ENCODE assay signal across 9 cellular contexts in genomic region chr6:39309942-39310531, GRCh38. TPM values are rescaled to one million over a fixed set of nuclear protein-coding genes. Genes with fewer than 3 reads are reported as not detected.
DNase-seq lines count a peak whose midpoint lies in the region; TF ChIP-seq lines count a peak whose summit lies in the region.
"Had no signal": no experiment of that assay in that cellular context is flagged by ENCODE, and none has a peak within 500 bp of the region (broad histone marks: within the 10 kb centered on the region; RNA-seq: fewer than 3 reads in every experiment).

No MANE protein-coding gene starts in this region.

- TF ChIP-seq CTCF in Caco-2 (IDR thresholded peaks at IDR 0.05; ENCODE audit: insufficient read depth in 1 of 2, low read depth in 1 of 2, low read length in 1 of 2, severe bottlenecking in 1 of 2, unreplicated experiment in 1 of 2), result peak; percentile 92
- peak; percentile 91 for TF ChIP-seq CTCF in HFFc6 (IDR thresholded peaks at IDR 0.05)
- TF ChIP-seq CTCF in nephron (IDR thresholded peaks at IDR 0.05; ENCODE audit: unreplicated experiment in 3 of 3), result peak; percentile 74 to 93 (median 80)

- no TSS peak for BruUV-seq in Caco-2 (replicated peaks; lab: Mats Ljungman, UMichigan)

- no peaks in the 10 kb centered on the region for H3K36me3 ChIP-seq in Caco-2 (ENCODE audit: control insufficient read depth, insufficient read depth, low read length)

- H3K4me1 ChIP-seq in Caco-2, result no peaks in the 10 kb centered on the region

- H3K36me3 Mint-ChIP-seq in Caco-2 (ENCODE audit: insufficient read depth, unreplicated experiment) (peaks cover 8% of the 10 kb centered on the region), HFFc6 (ENCODE audit: low read depth) (no peaks in the 10 kb centered on the region), nephron (ENCODE audit: low read depth) (no peaks in the 10 kb centered on the region)

- no peak overlapping the region for H3K27ac Mint-ChIP-seq in Caco-2 (ENCODE audit: unreplicated experiment)
- H3K27ac Mint-ChIP-seq in HFFc6, result no peak overlapping the region
- H3K27ac Mint-ChIP-seq in nephron, result no peak overlapping the region

- H3K9me3 ChIP-seq in Caco-2, result no peaks in the 10 kb centered on the region

- H3K4me3 Mint-ChIP-seq in Caco-2 (ENCODE audit: unreplicated experiment), result no peak overlapping the region
- H3K4me3 Mint-ChIP-seq in HFFc6, result no peak overlapping the region
- H3K4me3 Mint-ChIP-seq in nephron, result no peak overlapping the region

- DNase-seq in Caco-2 (peak; percentile 74 to 85), HFFc6 (peak; percentile 61), NOMO-1 treated with DMSO at 0.1 percent for 48 hours (lab: John Stamatoyannopoulos, UW; ENCODE audit: unreplicated experiment) (peak; percentile 44), fibroblast of gingiva (ENCODE audit: low read depth) (peak; percentile 59), superior temporal gyrus (ENCODE audit: extremely low spot score) (peak; percentile 86), NCI-H1048 (lab: John Stamatoyannopoulos, UW) (no peak)
- peak; percentile 58 for DNase-seq in activated T-cell treated with anti-CD3 and anti-CD28 coated beads, Interleukin-2, amount 50 U/mL, for 1 hour

- H3K9me3 Mint-ChIP-seq in Caco-2 (ENCODE audit: unreplicated experiment), result no peaks in the 10 kb centered on the region
- H3K9me3 Mint-ChIP-seq in HFFc6, result no peaks in the 10 kb centered on the region
- H3K9me3 Mint-ChIP-seq in nephron, result no peaks in the 10 kb centered on the region

- H3K4me1 Mint-ChIP-seq in Caco-2 (ENCODE audit: low read depth, unreplicated experiment) (no peaks in the 10 kb centered on the region), HFFc6 (ENCODE audit: low read depth) (no peaks in the 10 kb centered on the region), nephron (no peaks in the 10 kb centered on the region)

- intact Hi-C loops in Caco-2 (cut with micrococcal nuclease; ENCODE audit: unreplicated experiment), result loop anchor here (1.0 to 2.0 kb wide), 3 partner anchors 313 to 438 kb away; no protein-coding TSS in a partner anchor

- peaks cover 7% of the 10 kb centered on the region for H3K27me3 ChIP-seq in Caco-2 (replicated peaks; ENCODE audit: control insufficient read depth, insufficient read depth, low read length)

- H3K27me3 Mint-ChIP-seq in Caco-2 (ENCODE audit: insufficient read depth, unreplicated experiment) (peaks cover 12% of the 10 kb centered on the region), HFFc6 (ENCODE audit: insufficient read depth) (peaks cover 19% of the 10 kb centered on the region), nephron (ENCODE audit: low read depth) (peaks cover 87% of the 10 kb centered on the region)

- no peak overlapping the region for H3K4me3 ChIP-seq in Caco-2 (ENCODE audit: low read depth, low read length)

- POLR2A ChIA-PET in Caco-2 (lab: Charles Lee), result no interaction called here

- CTCF ChIA-PET in Caco-2 (lab: Charles Lee), result interaction anchor here (0.7 to 1.8 kb wide), 5 partner anchors 37 to 313 kb away, joined by 3 to 7 read pairs (median 5); no protein-coding TSS in a partner anchor

RNA-seq across cellular contexts. Expression of gene KCNK17, which starts 4.2 kb away (rescaled TPM):
- not detected in 2 replicates for total RNA-seq in Caco-2 (2022)
- total RNA-seq in HFFc6 (2021; fragmentation: NEBNext Ultra II Directional; extraction: Animal tissue kit (Norgen Biotek cat#: 25700)), result not detected
- total RNA-seq: activated CD8-positive, alpha-beta memory T cell treated with anti-CD3 and anti-CD28 coated beads for 36 hours had no signal

RNA-seq across cellular contexts. Expression of gene KCNK16, which starts 12.5 kb away (rescaled TPM):
- not detected in 2 replicates for total RNA-seq in Caco-2 (2022)
- not detected for total RNA-seq in HFFc6 (2021; fragmentation: NEBNext Ultra II Directional; extraction: Animal tissue kit (Norgen Biotek cat#: 25700))
- total RNA-seq: activated CD8-positive, alpha-beta memory T cell treated with anti-CD3 and anti-CD28 coated beads for 36 hours had no signal
